Comparison of ENCODE assay signal across 6 cellular contexts in the genomic region with DNA sequence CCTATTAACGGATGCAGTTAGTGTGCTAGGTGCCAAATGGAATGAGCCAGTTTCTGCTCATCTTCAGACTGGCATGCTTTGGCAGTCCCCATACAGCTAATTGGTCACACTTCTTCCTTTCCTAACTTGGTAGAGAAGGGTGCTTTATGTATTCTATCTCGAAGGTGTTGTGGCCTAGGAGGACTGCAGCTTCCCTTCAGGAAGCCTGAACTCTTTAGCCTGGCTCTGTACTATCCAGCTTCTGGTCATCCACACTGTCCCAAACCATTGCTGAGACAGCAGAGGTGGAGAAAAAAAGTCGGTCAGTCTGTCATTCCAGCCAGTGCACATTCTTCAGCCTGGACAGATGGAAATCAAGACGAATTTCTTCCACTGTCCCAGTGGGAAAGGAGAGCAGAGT. TPM values are rescaled to one million over a fixed set of nuclear protein-coding genes. Genes with fewer than 3 reads are reported as not detected.
"Had no signal": no experiment of that assay in that cellular context is flagged by ENCODE, and none has a peak within 500 bp of the region (broad histone marks: within the 10 kb centered on the region; RNA-seq: fewer than 3 reads in every experiment).

No MANE protein-coding gene starts in this region.

RNA-seq across cellular contexts. Expression of a gene that starts 11.0 kb away (rescaled TPM):
- total RNA-seq: GM23248, GM23338, H4, H7, H9, HFFc6 had no signal
- polyA plus RNA-seq: GM23248, GM23338 had no signal
